1 cellular context compared by ENCODE assay signal in the genomic region with DNA sequence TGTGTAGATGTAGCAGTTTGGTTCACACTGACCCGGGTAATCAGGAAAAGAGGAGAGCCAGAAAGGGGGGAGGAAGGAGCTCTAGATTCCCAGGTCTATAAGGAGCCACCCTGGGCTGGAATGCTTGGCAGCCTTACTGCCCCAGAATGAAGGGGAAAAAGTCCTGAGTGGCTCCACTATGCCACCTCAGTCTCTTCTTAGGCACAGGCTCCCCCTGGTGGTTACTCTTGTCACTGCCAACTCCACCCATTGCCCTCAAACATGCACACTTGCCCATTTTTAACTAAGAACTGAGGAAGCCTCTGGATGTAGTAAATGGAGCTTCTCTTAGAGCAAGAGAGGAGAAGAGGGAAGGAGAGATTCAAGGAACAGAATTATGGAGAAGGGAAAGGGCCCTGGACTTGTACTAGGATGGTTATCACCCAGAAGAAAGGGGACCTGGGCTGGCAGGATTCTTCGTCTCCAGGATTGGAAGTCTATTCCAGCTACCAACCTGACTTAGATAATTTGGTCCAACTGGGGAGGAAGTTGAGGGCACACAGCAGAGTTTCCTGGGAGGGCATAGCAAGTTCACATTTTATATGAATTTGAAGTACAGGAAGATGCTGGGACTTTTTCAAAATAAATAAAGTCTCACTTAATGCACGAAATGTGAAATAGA.
TF ChIP-seq lines count a peak whose summit lies in the region.

No MANE protein-coding gene starts in this region.

TF ChIP-seq in K562, 482 proteins besides CTCF, POLR2A, EP300 and RAD21 (continued from another document):
- TF ChIP-seq MLLT1 (IDR thresholded peaks at IDR 0.05) (no peak), DNMT1 (IDR thresholded peaks at IDR 0.05) (no peak), MCM3 (IDR thresholded peaks at IDR 0.05) (no peak), MYNN (IDR thresholded peaks at IDR 0.05) (0 out of 2 replicates have a peak, but pooled peaks have one; percentile 34), MYNN (CRISPR knock-in tag; IDR thresholded peaks at IDR 0.05) (no peak), ZNF407 (IDR thresholded peaks at IDR 0.05; ENCODE audit: low read depth) (no peak), DDX20 (tag; IDR thresholded peaks at IDR 0.05; ENCODE audit: low read depth) (no peak), LARP7 (IDR thresholded peaks at IDR 0.05) (no peak), SREBF2 (CRISPR knock-in tag; IDR thresholded peaks at IDR 0.05) (no peak), HIVEP1 (CRISPR knock-in tag; IDR thresholded peaks at IDR 0.05) (no peak), JUN (IDR thresholded peaks at IDR 0.05; ENCODE audit: borderline replicate concordance, low read depth, low read length) (no peak), JUN (CRISPR knock-in tag; IDR thresholded peaks at IDR 0.05; ENCODE audit: borderline replicate concordance) (no peak), POLR2AphosphoS2 (IDR thresholded peaks at IDR 0.05; ENCODE audit: low read length) (no peak), SMC3 (conservative IDR thresholded peaks at IDR 0.05; ENCODE audit: insufficient read depth, low read depth, low read length) (peak; percentile 92), ZNF232 (CRISPR knock-in tag; IDR thresholded peaks at IDR 0.05) (no peak), REST (CRISPR knock-in tag; IDR thresholded peaks at IDR 0.05; ENCODE audit: low read depth) (no peak), TARDBP (IDR thresholded peaks at IDR 0.05) (no peak), ETS2 (tag; IDR thresholded peaks at IDR 0.05; ENCODE audit: borderline replicate concordance, poor library complexity, severe bottlenecking) (no peak), CC2D1A (IDR thresholded peaks at IDR 0.05) (peak; percentile 80), ZNF707 (CRISPR knock-in tag; conservative IDR thresholded peaks at IDR 0.05) (no peak)
- TF ChIP-seq, protein P1, sequence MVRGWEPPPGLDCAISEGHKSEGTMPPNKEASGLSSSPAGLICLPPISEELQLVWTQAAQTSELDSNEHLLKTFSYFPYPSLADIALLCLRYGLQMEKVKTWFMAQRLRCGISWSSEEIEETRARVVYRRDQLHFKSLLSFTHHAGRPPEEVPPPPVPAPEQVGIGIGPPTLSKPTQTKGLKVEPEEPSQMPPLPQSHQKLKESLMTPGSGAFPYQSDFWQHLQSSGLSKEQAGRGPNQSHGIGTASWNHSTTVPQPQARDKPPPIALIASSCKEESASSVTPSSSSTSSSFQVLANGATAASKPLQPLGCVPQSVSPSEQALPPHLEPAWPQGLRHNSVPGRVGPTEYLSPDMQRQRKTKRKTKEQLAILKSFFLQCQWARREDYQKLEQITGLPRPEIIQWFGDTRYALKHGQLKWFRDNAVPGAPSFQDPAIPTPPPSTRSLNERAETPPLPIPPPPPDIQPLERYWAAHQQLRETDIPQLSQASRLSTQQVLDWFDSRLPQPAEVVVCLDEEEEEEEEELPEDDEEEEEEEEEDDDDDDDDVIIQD (CRISPR knock-in tag; IDR thresholded peaks at IDR 0.05), result no peak
